In genomic region chr2:71000780-71001591, GRCh38 we compare ENCODE assay signal across 1 cellular context.
TF ChIP-seq lines count a peak whose summit lies in the region.

No MANE protein-coding gene starts in this region.

TF ChIP-seq in HepG2, 621 proteins besides CTCF, POLR2A, EP300 and RAD21 (continued from another document and continues in another):
- TF ChIP-seq ATF6 (CRISPR knock-in tag; conservative IDR thresholded peaks at IDR 0.05) (no peak), MXD3 (CRISPR knock-in tag; IDR thresholded peaks at IDR 0.05) (0 out of 2 replicates have a peak, but pooled peaks have one; percentile 71), ZNF550 (CRISPR knock-in tag; IDR thresholded peaks at IDR 0.05; ENCODE audit: borderline replicate concordance) (no peak; the same call in 1 of the 2 replicates), MLX (CRISPR knock-in tag; IDR thresholded peaks at IDR 0.05) (peak; percentile 37; the same call in 1 of the 2 replicates), SNAPC5 (CRISPR knock-in tag; IDR thresholded peaks at IDR 0.05; ENCODE audit: borderline replicate concordance) (peak; percentile 76; the same call in 1 of the 2 replicates), PTBP1 (IDR thresholded peaks at IDR 0.05; ENCODE audit: low read depth, low read length, poor library complexity, severe bottlenecking) (no peak), PBX3 (CRISPR knock-in tag; IDR thresholded peaks at IDR 0.05; ENCODE audit: borderline replicate concordance) (no peak), PHF21A (CRISPR knock-in tag; IDR thresholded peaks at IDR 0.05) (no peak; the same call in 1 of the 2 replicates), HDAC2 (CRISPR knock-in tag; IDR thresholded peaks at IDR 0.05) (peak; percentile 47; the same call in 1 of the 2 replicates), DBP (CRISPR knock-in tag; IDR thresholded peaks at IDR 0.05; ENCODE audit: not compliant biosample characterization) (peak; percentile 24), ZNF264 (CRISPR knock-in tag; IDR thresholded peaks at IDR 0.05) (no peak), HMG20A (CRISPR knock-in tag; IDR thresholded peaks at IDR 0.05; ENCODE audit: borderline replicate concordance) (no peak), KDM6A (CRISPR knock-in tag; IDR thresholded peaks at IDR 0.05; ENCODE audit: low read depth) (no peak), ZNF780A (CRISPR knock-in tag; IDR thresholded peaks at IDR 0.05) (no peak), ZNF432 (CRISPR knock-in tag; IDR thresholded peaks at IDR 0.05; ENCODE audit: borderline replicate concordance) (no peak), GTF3A (CRISPR knock-in tag; conservative IDR thresholded peaks at IDR 0.05) (no peak), ZNF10 (CRISPR knock-in tag; IDR thresholded peaks at IDR 0.05; ENCODE audit: borderline replicate concordance, low read depth) (no peak), ZFP62 (CRISPR knock-in tag; IDR thresholded peaks at IDR 0.05) (no peak), TIGD3 (CRISPR knock-in tag; IDR thresholded peaks at IDR 0.05; ENCODE audit: borderline replicate concordance) (no peak), ZNF280B (CRISPR knock-in tag; IDR thresholded peaks at IDR 0.05; ENCODE audit: borderline replicate concordance) (peak; percentile 15; the same call in 1 of the 2 replicates), ONECUT2 (CRISPR knock-in tag; IDR thresholded peaks at IDR 0.05) (0 out of 2 replicates have a peak, but pooled peaks have one; percentile 27), TCF7L2 (IDR thresholded peaks at IDR 0.05; ENCODE audit: low read depth, low read length) (no peak), ZNF232 (CRISPR knock-in tag; IDR thresholded peaks at IDR 0.05; ENCODE audit: borderline replicate concordance) (no peak), E2F1 (CRISPR knock-in tag; IDR thresholded peaks at IDR 0.05) (no peak), PHF5A (CRISPR knock-in tag; IDR thresholded peaks at IDR 0.05; ENCODE audit: low read depth, unreplicated experiment) (peak; percentile 66), SOX5 (CRISPR knock-in tag; IDR thresholded peaks at IDR 0.05; ENCODE audit: borderline replicate concordance) (peak; percentile 28; the same call in 1 of the 2 replicates), ZBTB38 (CRISPR knock-in tag; IDR thresholded peaks at IDR 0.05) (no peak), ZNF563 (CRISPR knock-in tag; IDR thresholded peaks at IDR 0.05) (no peak), AKAP8 (CRISPR knock-in tag; IDR thresholded peaks at IDR 0.05) (no peak), ZNF142 (CRISPR knock-in tag; IDR thresholded peaks at IDR 0.05) (no peak), MBD4 (IDR thresholded peaks at IDR 0.05; ENCODE audit: borderline replicate concordance, low read length) (no peak), SOX13 (IDR thresholded peaks at IDR 0.05) (no peak), SOX13 (CRISPR knock-in tag; conservative IDR thresholded peaks at IDR 0.05 in 1 of 2, IDR thresholded peaks at IDR 0.05 in 1 of 2) (0 out of 4 replicates have a peak, but pooled peaks of 1 of the 2 experiments have one; percentile 24), GLI4 (CRISPR knock-in tag; IDR thresholded peaks at IDR 0.05; ENCODE audit: borderline replicate concordance) (no peak), ZNF235 (CRISPR knock-in tag; IDR thresholded peaks at IDR 0.05; ENCODE audit: borderline replicate concordance) (peak; percentile 75; the same call in 1 of the 2 replicates), TEF (CRISPR knock-in tag; IDR thresholded peaks at IDR 0.05) (no peak), ZNF570 (CRISPR knock-in tag; IDR thresholded peaks at IDR 0.05; ENCODE audit: borderline replicate concordance) (no peak), ZNF256 (CRISPR knock-in tag; conservative IDR thresholded peaks at IDR 0.05) (no peak), ZFYVE20 (CRISPR knock-in tag; IDR thresholded peaks at IDR 0.05; ENCODE audit: borderline replicate concordance, low read depth) (no peak), ZNF674 (CRISPR knock-in tag; IDR thresholded peaks at IDR 0.05; ENCODE audit: low read depth) (no peak), ZNF580 (CRISPR knock-in tag; IDR thresholded peaks at IDR 0.05; ENCODE audit: borderline replicate concordance, low read depth) (peak; percentile 91; the same call in 1 of the 2 replicates), TBX3 (IDR thresholded peaks at IDR 0.05; ENCODE audit: borderline replicate concordance) (no peak), CCAR2 (optimal IDR thresholded peaks at IDR 0.05; ENCODE audit: low read depth, low read length) (no peak), JUNB (CRISPR knock-in tag; IDR thresholded peaks at IDR 0.05; ENCODE audit: borderline replicate concordance) (no peak), ZNF24 (IDR thresholded peaks at IDR 0.05) (no peak), ZNF644 (CRISPR knock-in tag; IDR thresholded peaks at IDR 0.05; ENCODE audit: low read depth) (peak; percentile 76), KDM5B (CRISPR knock-in tag; IDR thresholded peaks at IDR 0.05; ENCODE audit: borderline replicate concordance) (peak; percentile 92), ZBTB7B (CRISPR knock-in tag; IDR thresholded peaks at IDR 0.05) (peak; percentile 89), ZNF766 (CRISPR knock-in tag; IDR thresholded peaks at IDR 0.05; ENCODE audit: borderline replicate concordance) (no peak), SETDB1 (CRISPR knock-in tag; IDR thresholded peaks at IDR 0.05; ENCODE audit: borderline replicate concordance) (no peak)
